ENCODE assay signal across 18 cellular contexts in genomic region chr7:155363146-155363539, GRCh38.
"Had no signal": no experiment of that assay in that cellular context is flagged by ENCODE, and none has a peak within 500 bp of the region (broad histone marks: within the 10 kb centered on the region; RNA-seq: fewer than 3 reads in every experiment).

No MANE protein-coding gene starts in this region.

- H3K27ac Mint-ChIP-seq: naive thymus-derived CD4-positive, alpha-beta T cell; nephron progenitor cell; stimulated activated naive B cell treated with anti-CD40 and anti-IgM and Interleukin-4, amounts not matched to agents 10 μg/mL and 1 μg/mL and 100 μg/mL, for 72 hours had no signal

- H3K36me3 ChIP-seq: esophagus muscularis mucosa, gastrocnemius medialis, heart right ventricle, left lung, sigmoid colon, stomach, thoracic aorta, transverse colon had no signal

- H3K4me3 ChIP-seq: esophagus muscularis mucosa, gastrocnemius medialis, heart right ventricle, left lung, lung, sigmoid colon, skin epidermis, stomach, thoracic aorta, transverse colon had no signal

- H3K4me1 ChIP-seq: esophagus muscularis mucosa, gastrocnemius medialis, sigmoid colon, stomach, transverse colon had no signal

- DNase-seq: effector memory CD4-positive, alpha-beta T cell; gastrocnemius medialis; heart right ventricle; hypothalamus; naive thymus-derived CD4-positive, alpha-beta T cell; nephron progenitor cell; sigmoid colon; stimulated activated CD4-positive, alpha-beta T cell treated with anti-CD3 and anti-CD28 coated beads, Interleukin-2, amount 100 ng/mL, for 24 hours; stimulated activated CD4-positive, alpha-beta T cell treated with anti-CD3 and anti-CD28 coated beads, Interleukin-4, amount 100 ng/mL, for 4 hours; stimulated activated naive B cell treated with anti-CD40 and anti-IgM and Interleukin-4, amounts not matched to agents 10 μg/mL and 1 μg/mL and 100 μg/mL, for 72 hours; stomach; substantia nigra; transverse colon had no signal

- H3K36me3 Mint-ChIP-seq: naive thymus-derived CD4-positive, alpha-beta T cell had no signal

- H3K9me3 Mint-ChIP-seq: stimulated activated naive B cell treated with anti-CD40 and anti-IgM and Interleukin-4, amounts not matched to agents 10 μg/mL and 1 μg/mL and 100 μg/mL, for 72 hours had no signal

- ATAC-seq: gastrocnemius medialis; heart right ventricle; left lung; naive thymus-derived CD4-positive, alpha-beta T cell had no signal

- H3K4me3 Mint-ChIP-seq: naive thymus-derived CD4-positive, alpha-beta T cell; nephron progenitor cell; stimulated activated naive B cell treated with anti-CD40 and anti-IgM and Interleukin-4, amounts not matched to agents 10 μg/mL and 1 μg/mL and 100 μg/mL, for 72 hours had no signal

- H3K9me3 ChIP-seq: esophagus muscularis mucosa, gastrocnemius medialis, heart right ventricle, left lung, sigmoid colon, stomach, thoracic aorta, transverse colon had no signal
